In genomic region chr3:107838196-107838595, GRCh38 we compare ENCODE assay signal across 23 cellular contexts.
"Had no signal": no experiment of that assay in that cellular context is flagged by ENCODE, and none has a peak within 500 bp of the region (broad histone marks: within the 10 kb centered on the region; RNA-seq: fewer than 3 reads in every experiment).

No MANE protein-coding gene starts in this region.

- ATAC-seq: activated CD4-positive, alpha-beta T cell treated with anti-CD3 and anti-CD28 coated beads for 36 hours; mucosa of descending colon; natural killer cell treated with Interleukin-12 subunit alpha and Interleukin-12 subunit beta and Interleukin-15 and Interleukin-18, amount 100 ng/mL, for 72 hours; right cardiac atrium; T-helper 17 cell had no signal

- H3K4me1 Mint-ChIP-seq: activated naive CD4-positive, alpha-beta T cell treated with anti-CD3 and anti-CD28 coated beads, Interleukin-2, amount 50 U/mL, for 24 hours; T-helper 17 cell had no signal

- H3K4me3 ChIP-seq: left ventricle myocardium inferior, mucosa of descending colon, tibial nerve had no signal

- FAIRE-seq: colon, endometrium, frontal cortex, islet of Langerhans had no signal

- H3K4me1 ChIP-seq: left ventricle myocardium inferior, tibial nerve had no signal

- H3K27me3 ChIP-seq: tibial nerve had no signal

- DNase-seq: activated CD4-positive, alpha-beta T cell treated with anti-CD3 and anti-CD28 coated beads for 36 hours; activated CD4-positive, CD25-positive, alpha-beta regulatory T cell; activated CD8-positive, alpha-beta memory T cell treated with anti-CD3 and anti-CD28 coated beads for 24 hours; activated T-cell treated with anti-CD3 and anti-CD28 coated beads, Interleukin-2, amount 50 U/mL, for 1 hour; anterior cingulate cortex; dermis blood vessel endothelial cell; effector CD4-positive, alpha-beta T cell; left ventricle myocardium inferior; mucosa of descending colon; posterior cingulate gyrus; right cardiac atrium; stimulated activated CD4-positive, alpha-beta T cell treated with anti-CD3 and anti-CD28 coated beads, Interleukin-2, amount 100 ng/mL, for 48 hours; T-helper 17 cell; T1000 had no signal

- H3K9me3 ChIP-seq: left ventricle myocardium inferior, mucosa of descending colon, tibial nerve had no signal

- H3K4me3 Mint-ChIP-seq: activated CD4-positive, alpha-beta T cell treated with anti-CD3 and anti-CD28 coated beads for 36 hours; activated naive CD4-positive, alpha-beta T cell treated with anti-CD3 and anti-CD28 coated beads, Interleukin-2, amount 50 U/mL, for 24 hours; natural killer cell treated with Interleukin-12 subunit alpha and Interleukin-12 subunit beta and Interleukin-15 and Interleukin-18, amount 100 ng/mL, for 72 hours; T-helper 17 cell had no signal

- H3K27ac Mint-ChIP-seq: activated CD4-positive, alpha-beta T cell treated with anti-CD3 and anti-CD28 coated beads for 36 hours; activated naive CD4-positive, alpha-beta T cell treated with anti-CD3 and anti-CD28 coated beads, Interleukin-2, amount 50 U/mL, for 24 hours; activated T-helper 2 cell treated with anti-CD3 and anti-CD28 coated beads, Interferon-gamma antibody, Interleukin-2, Interleukin-4, amounts not matched to agents 10 μg/mL and 5 μg/mL and 100 μg/mL, durations not matched to agents 14 hours and 24 hours and 36 hours; natural killer cell treated with Interleukin-12 subunit alpha and Interleukin-12 subunit beta and Interleukin-15 and Interleukin-18, amount 100 ng/mL, for 72 hours; T-helper 17 cell had no signal

- H3K36me3 ChIP-seq: left ventricle myocardium inferior, tibial nerve had no signal

- H3K27me3 Mint-ChIP-seq: activated CD4-positive, alpha-beta T cell treated with anti-CD3 and anti-CD28 coated beads for 36 hours; activated naive CD4-positive, alpha-beta T cell treated with anti-CD3 and anti-CD28 coated beads, Interleukin-2, amount 50 U/mL, for 24 hours; natural killer cell treated with Interleukin-12 subunit alpha and Interleukin-12 subunit beta and Interleukin-15 and Interleukin-18, amount 100 ng/mL, for 72 hours had no signal

- H3K9me3 Mint-ChIP-seq: activated naive CD4-positive, alpha-beta T cell treated with anti-CD3 and anti-CD28 coated beads, Interleukin-2, amount 50 U/mL, for 24 hours; activated T-helper 2 cell treated with anti-CD3 and anti-CD28 coated beads, Interferon-gamma antibody, Interleukin-2, Interleukin-4, amounts not matched to agents 10 μg/mL and 5 μg/mL and 100 μg/mL, durations not matched to agents 14 hours and 24 hours and 36 hours; natural killer cell treated with Interleukin-12 subunit alpha and Interleukin-12 subunit beta and Interleukin-15 and Interleukin-18, amount 100 ng/mL, for 72 hours had no signal

- H3K27ac ChIP-seq: epithelial cell of prostate, left ventricle myocardium inferior, tibial nerve had no signal

- H3K36me3 Mint-ChIP-seq: activated naive CD4-positive, alpha-beta T cell treated with anti-CD3 and anti-CD28 coated beads, Interleukin-2, amount 50 U/mL, for 24 hours; natural killer cell treated with Interleukin-12 subunit alpha and Interleukin-12 subunit beta and Interleukin-15 and Interleukin-18, amount 100 ng/mL, for 72 hours had no signal
